Comparison of ENCODE assay signal across 25 cellular contexts in the genomic region with DNA sequence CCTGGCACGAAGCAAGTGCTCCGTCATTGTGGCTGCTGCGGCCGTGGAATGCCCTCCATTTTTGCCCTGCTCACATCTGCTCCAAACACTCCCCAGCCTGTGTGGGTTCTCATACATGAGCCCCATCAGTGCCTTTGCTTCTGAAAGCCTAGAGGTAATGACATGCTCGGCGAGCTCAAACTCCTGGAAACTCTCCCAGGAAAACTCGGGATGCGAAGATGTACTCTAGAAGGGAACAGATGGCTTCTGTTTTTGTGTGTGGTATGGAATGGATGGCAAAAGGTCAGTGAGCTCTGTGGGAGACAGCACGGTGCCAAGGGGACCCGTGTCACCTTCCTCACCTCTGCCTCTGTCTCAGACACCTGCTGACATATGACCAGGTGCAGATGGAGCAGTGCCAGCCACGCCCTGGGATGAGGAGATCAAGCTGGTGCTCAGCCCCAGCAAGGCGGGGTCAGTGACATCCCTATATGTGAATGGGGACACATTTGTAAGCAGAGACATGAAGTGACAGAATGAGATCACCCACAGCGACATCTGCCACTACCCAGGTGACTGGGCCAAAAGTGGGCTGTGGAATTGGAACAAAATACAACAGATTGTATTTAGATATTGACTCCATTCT.
A peak's percentile ranks its signal among the peaks of the same experiment; 100 is the strongest.
DNase-seq lines count a peak whose midpoint lies in the region; ATAC-seq and TF ChIP-seq lines count a peak whose summit lies in the region.
"Had no signal": no experiment of that assay in that cellular context is flagged by ENCODE, and none has a peak within 500 bp of the region (broad histone marks: within the 10 kb centered on the region; RNA-seq: fewer than 3 reads in every experiment).

No MANE protein-coding gene starts in this region.

- H3K36me3 Mint-ChIP-seq in activated T-helper 1 cell treated with anti-CD3 and anti-CD28 coated beads, Interleukin-12 subunit alpha, Interleukin-12 subunit beta, Interleukin-2, Interleukin-4 antibody, amounts not matched to agents 30 ng/mL and 10 ng/mL and 1 ng/mL, durations not matched to agents 14 hours and 24 hours and 36 hours (ENCODE audit: low read depth): no peaks in the 10 kb centered on the region

- ATAC-seq in upper lobe of right lung (no peak), HG02973 (IDR thresholded peaks at IDR 0.05; ENCODE audit: unreplicated experiment) (no peak)
- ATAC-seq: foreskin keratinocyte, K562, left ventricle myocardium superior had no signal

- TF ChIP-seq CTCF in WERI-Rb-1 (IDR thresholded peaks at IDR 0.05; ENCODE audit: low read depth, low read length) (no peak), upper lobe of right lung (IDR thresholded peaks at IDR 0.05) (no peak)

- H3K36me3 ChIP-seq in WERI-Rb-1: no peaks in the 10 kb centered on the region
- no peaks in the 10 kb centered on the region for H3K36me3 ChIP-seq in upper lobe of right lung
- H3K36me3 ChIP-seq: HAP-1, MG63, Peyer's patch, sigmoid colon, upper lobe of left lung had no signal

- H3K4me3 ChIP-seq in WERI-Rb-1 (ENCODE audit: low read depth, low read length): no peak overlapping the region
- H3K4me3 ChIP-seq in upper lobe of right lung: no peak overlapping the region
- H3K4me3 ChIP-seq: HAP-1, K562, MG63, Peyer's patch, sigmoid colon, upper lobe of left lung had no signal

- H3K27ac Mint-ChIP-seq in activated T-helper 1 cell treated with anti-CD3 and anti-CD28 coated beads, Interleukin-12 subunit alpha, Interleukin-12 subunit beta, Interleukin-2, Interleukin-4 antibody, amounts not matched to agents 30 ng/mL and 10 ng/mL and 1 ng/mL, durations not matched to agents 14 hours and 24 hours and 36 hours: no peak overlapping the region
- H3K27ac Mint-ChIP-seq: B cell, nephron had no signal

- H3K27me3 ChIP-seq in WERI-Rb-1 (ENCODE audit: insufficient read depth, low read depth, severe bottlenecking): no peaks in the 10 kb centered on the region
- no peaks in the 10 kb centered on the region for H3K27me3 ChIP-seq in upper lobe of right lung
- H3K27me3 ChIP-seq: foreskin keratinocyte, MG63, Peyer's patch, sigmoid colon, upper lobe of left lung had no signal

- H3K4me3 Mint-ChIP-seq in activated T-helper 1 cell treated with anti-CD3 and anti-CD28 coated beads, Interleukin-12 subunit alpha, Interleukin-12 subunit beta, Interleukin-2, Interleukin-4 antibody, amounts not matched to agents 30 ng/mL and 10 ng/mL and 1 ng/mL, durations not matched to agents 14 hours and 24 hours and 36 hours: no peak overlapping the region
- H3K4me3 Mint-ChIP-seq: B cell, nephron had no signal

- H3K9me3 ChIP-seq in WERI-Rb-1 (ENCODE audit: severe bottlenecking): peaks cover 15% of the 10 kb centered on the region
- no peaks in the 10 kb centered on the region for H3K9me3 ChIP-seq in upper lobe of right lung
- H3K9me3 ChIP-seq: HAP-1, MG63, Peyer's patch, sigmoid colon, upper lobe of left lung had no signal

- DNase-seq in SHP77 (lab: John Stamatoyannopoulos, UW): peak; percentile 40 to 42
- DNase-seq in SHP77 treated with DMSO at 0.1 percent for 48 hours (lab: John Stamatoyannopoulos, UW): no peak
- peak; percentile 83 to 88 for DNase-seq in NCI-H524 (lab: John Stamatoyannopoulos, UW)
- DNase-seq in WERI-Rb-1: peak; percentile 75
- DNase-seq in upper lobe of right lung: peak; percentile 45
- DNase-seq in activated T-helper 1 cell treated with anti-CD3 and anti-CD28 coated beads, Interleukin-12 subunit alpha, Interleukin-12 subunit beta, Interleukin-2, Interleukin-4 antibody, amounts not matched to agents 30 ng/mL and 10 ng/mL and 1 ng/mL, durations not matched to agents 14 hours and 24 hours and 36 hours (ENCODE audit: low spot score): no peak
- no peak for DNase-seq in NAMALWA (ENCODE audit: low spot score)
- DNase-seq: foreskin keratinocyte; left ventricle myocardium superior; MG63; midbrain; NCI-H187 treated with DMSO at 0.1 percent for 48 hours; NK-92 treated with Interleukin-12 subunit alpha and Interleukin-12 subunit beta, amount 100 ng/mL, for 24 hours; Peyer's patch; sigmoid colon; stimulated activated CD4-positive, alpha-beta T cell treated with anti-CD3 and anti-CD28 coated beads, Interleukin-15, amount 100 ng/mL, for 24 hours; stimulated activated CD8-positive, alpha-beta memory T cell treated with anti-CD3 and anti-CD28 coated beads, Interleukin-4, amount 100 ng/mL, for 48 hours had no signal

- no peaks in the 10 kb centered on the region for H3K4me1 ChIP-seq in upper lobe of right lung
- H3K4me1 ChIP-seq: foreskin keratinocyte, HAP-1, parathyroid adenoma, Peyer's patch, sigmoid colon, upper lobe of left lung had no signal

- 0 out of 2 replicates have a peak overlapping the region, but pooled peaks have one; percentile 2 for H3K27ac ChIP-seq in WERI-Rb-1
- H3K27ac ChIP-seq in upper lobe of right lung: no peak overlapping the region
- H3K27ac ChIP-seq: foreskin keratinocyte, parathyroid adenoma, Peyer's patch, sigmoid colon, upper lobe of left lung, VCaP had no signal

- H3K27me3 Mint-ChIP-seq in activated T-helper 1 cell treated with anti-CD3 and anti-CD28 coated beads, Interleukin-12 subunit alpha, Interleukin-12 subunit beta, Interleukin-2, Interleukin-4 antibody, amounts not matched to agents 30 ng/mL and 10 ng/mL and 1 ng/mL, durations not matched to agents 14 hours and 24 hours and 36 hours (ENCODE audit: insufficient read depth): peaks cover 4% of the 10 kb centered on the region
- H3K27me3 Mint-ChIP-seq: B cell had no signal

- H3K4me1 Mint-ChIP-seq in activated T-helper 1 cell treated with anti-CD3 and anti-CD28 coated beads, Interleukin-12 subunit alpha, Interleukin-12 subunit beta, Interleukin-2, Interleukin-4 antibody, amounts not matched to agents 30 ng/mL and 10 ng/mL and 1 ng/mL, durations not matched to agents 14 hours and 24 hours and 36 hours (ENCODE audit: low read depth): no peaks in the 10 kb centered on the region
- H3K4me1 Mint-ChIP-seq: B cell, nephron had no signal

- H3K9me3 Mint-ChIP-seq in activated T-helper 1 cell treated with anti-CD3 and anti-CD28 coated beads, Interleukin-12 subunit alpha, Interleukin-12 subunit beta, Interleukin-2, Interleukin-4 antibody, amounts not matched to agents 30 ng/mL and 10 ng/mL and 1 ng/mL, durations not matched to agents 14 hours and 24 hours and 36 hours: no peaks in the 10 kb centered on the region
- H3K9me3 Mint-ChIP-seq: nephron had no signal

- intact Hi-C loops in upper lobe of right lung (cut with DNase I): no loop called here
- intact Hi-C loops in activated T-helper 1 cell treated with anti-CD3 and anti-CD28 coated beads, Interleukin-12 subunit alpha, Interleukin-12 subunit beta, Interleukin-2, Interleukin-4 antibody, amounts not matched to agents 30 ng/mL and 10 ng/mL and 1 ng/mL, durations not matched to agents 14 hours and 24 hours and 36 hours (cut with micrococcal nuclease): no loop called here

Comparison
In these comparisons a context has a peak if more than half of its experiments do, and no peak if none do; other contexts are left out.
1. DNase-seq: peak in SHP77 (2 of 2), NCI-H524 (2 of 2), WERI-Rb-1 (single experiment) and upper lobe of right lung (single experiment); none in SHP77 treated with DMSO at 0.1 percent for 48 hours (single experiment), activated T-helper 1 cell treated with anti-CD3 and anti-CD28 coated beads, Interleukin-12 subunit alpha, Interleukin-12 subunit beta, Interleukin-2, Interleukin-4 antibody, amounts not matched to agents 30 ng/mL and 10 ng/mL and 1 ng/mL, durations not matched to agents 14 hours and 24 hours and 36 hours (single experiment) and NAMALWA (single experiment).